9 cellular contexts compared by ENCODE assay signal in the genomic region with DNA sequence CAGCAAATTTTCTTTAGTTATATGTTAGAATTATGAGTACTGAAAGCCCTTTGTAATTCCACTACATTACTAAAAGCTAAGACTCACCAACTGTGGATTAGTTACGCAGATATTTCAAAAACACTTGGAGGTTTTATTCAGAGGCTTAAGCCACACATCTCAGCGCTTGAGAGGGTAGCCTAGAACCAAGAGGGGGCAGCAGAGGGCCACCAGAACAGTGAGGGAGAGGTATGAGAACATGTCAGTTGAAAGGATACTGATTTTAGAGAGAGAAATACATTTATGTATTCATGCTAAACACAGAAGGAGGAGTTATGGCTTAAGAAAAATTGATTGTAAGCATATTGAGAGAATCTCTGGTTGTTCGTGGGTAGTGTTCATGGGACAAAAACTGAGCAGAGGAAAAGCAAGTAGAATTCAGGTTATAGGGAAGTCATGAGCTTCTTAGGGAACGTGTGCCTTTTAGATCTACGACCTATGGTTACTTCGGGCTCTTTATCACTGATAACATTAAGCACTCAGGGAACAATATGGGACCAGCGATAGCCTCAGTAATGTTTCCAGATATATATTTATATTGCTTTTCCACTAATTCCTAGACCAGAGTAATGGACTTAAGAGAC. TPM values are rescaled to one million over a fixed set of nuclear protein-coding genes. Genes with fewer than 3 reads are reported as not detected.
DNase-seq lines count a peak whose midpoint lies in the region; ATAC-seq and TF ChIP-seq lines count a peak whose summit lies in the region.
"Had no signal": no experiment of that assay in that cellular context is flagged by ENCODE, and none has a peak within 500 bp of the region (broad histone marks: within the 10 kb centered on the region; RNA-seq: fewer than 3 reads in every experiment).

No MANE protein-coding gene starts in this region.

- H3K4me3 ChIP-seq in lower leg skin (ENCODE audit: low read depth, poor library complexity, severe bottlenecking), result no peak overlapping the region

- TF ChIP-seq POLR2A in lower leg skin (IDR thresholded peaks at IDR 0.05), result no peak

- H3K4me3 Mint-ChIP-seq in CD4-positive, alpha-beta T cell, result no peak overlapping the region
- H3K4me3 Mint-ChIP-seq: activated naive CD8-positive, alpha-beta T cell had no signal

- H3K9me3 Mint-ChIP-seq in CD4-positive, alpha-beta T cell, result peaks cover under 1% of the 10 kb centered on the region

- no peaks in the 10 kb centered on the region for H3K27me3 ChIP-seq in CD4-positive, alpha-beta T cell (ENCODE audit: control insufficient read depth, insufficient read depth, low read length)

- H3K27me3 Mint-ChIP-seq in CD4-positive, alpha-beta T cell, result peaks cover 9% of the 10 kb centered on the region

- intact Hi-C loops in CD4-positive, alpha-beta T cell (cut with DNase I, micrococcal nuclease), result loop anchor here (1.0 to 5.0 kb wide), 4 partner anchors 38 to 830 kb away; no protein-coding TSS in a partner anchor
- intact Hi-C loops in lower leg skin (cut with DNase I; ENCODE audit: low total_unique reads), result no loop called here

- CTCF ChIA-PET in CD4-positive, alpha-beta T cell (lab: Charles Lee), result interaction anchor here (0.7 to 4.6 kb wide), 10 partner anchors 11 to 347 kb away, joined by 3 to 44 read pairs (median 4); a partner anchor contains a TSS

- peaks cover 15% of the 10 kb centered on the region for H3K9me3 ChIP-seq in CD4-positive, alpha-beta T cell (ENCODE audit: control insufficient read depth, low read length)

- peak; percentile 52 to 67 (median 55) for DNase-seq in CD4-positive, alpha-beta T cell
- peak; percentile 65 for DNase-seq in NCI-H460 (ENCODE audit: extremely low read depth, low read depth)
- DNase-seq in activated CD4-positive, alpha-beta T cell treated with anti-CD3 and anti-CD28 coated beads for 24 hours (ENCODE audit: low read depth in 2 of 2), result peak; percentile 48 to 54
- peak; percentile 77 for DNase-seq in cerebellum (ENCODE audit: low spot score)
- DNase-seq in lower leg skin (ENCODE audit: low spot score in 2 of 2), result peak; percentile 61 to 89
- peak; percentile 53 for DNase-seq in stimulated activated CD8-positive, alpha-beta memory T cell treated with anti-CD3 and anti-CD28 coated beads, Interleukin-12 subunit alpha, Interleukin-12 subunit beta, amount 100 ng/mL, for 1 hour (ENCODE audit: low read depth)

- H3K27ac ChIP-seq in CD4-positive, alpha-beta T cell (ENCODE audit: low read depth, low read length), result no peak overlapping the region

- TF ChIP-seq CTCF in CD4-positive, alpha-beta T cell (IDR thresholded peaks at IDR 0.05), result peak; percentile 80
- no peak for TF ChIP-seq CTCF in lower leg skin (IDR thresholded peaks at IDR 0.05)

- no peaks in the 10 kb centered on the region for H3K36me3 Mint-ChIP-seq in CD4-positive, alpha-beta T cell (ENCODE audit: low read depth)
- H3K36me3 Mint-ChIP-seq: activated naive CD8-positive, alpha-beta T cell had no signal

- POLR2A ChIA-PET in CD4-positive, alpha-beta T cell (lab: Charles Lee), result interaction anchor here (1.3 kb wide), 1 partner anchor 38 kb away, joined by 4 read pairs; no protein-coding TSS in a partner anchor

- WGBS in lower leg skin, 2 donors, result 36 to 45% methylated on average over 7 of the region's 7 CpGs

- peak; percentile 100 for ATAC-seq in CD4-positive, alpha-beta T cell (ENCODE audit: poor library complexity)
- ATAC-seq in GM19351 (IDR thresholded peaks at IDR 0.05; ENCODE audit: unreplicated experiment) (peak; percentile 92), HG03432 (IDR thresholded peaks at IDR 0.05; ENCODE audit: unreplicated experiment) (peak; percentile 97)

- H3K27ac Mint-ChIP-seq in CD4-positive, alpha-beta T cell, result no peak overlapping the region
- H3K27ac Mint-ChIP-seq: activated naive CD8-positive, alpha-beta T cell had no signal

- peaks cover 5% of the 10 kb centered on the region for H3K4me1 Mint-ChIP-seq in CD4-positive, alpha-beta T cell (ENCODE audit: low read depth)

RNA-seq across cellular contexts. Expression of a gene that starts 20.4 kb away (rescaled TPM):
- total RNA-seq in CD4-positive, alpha-beta T cell, result 100 to 1,000 TPM; 175 to 178 TPM
- 80.1 and 94.1 TPM in 2 replicates for total RNA-seq in NCI-H460 (2014; rRNA removed; shearing (Covaris generic))
- polyA plus RNA-seq in NCI-H460 (2014; cell fraction: nucleus; rRNA removed), result 31.8 and 53.3 TPM in 2 replicates
- total RNA-seq in cerebellum (345 TPM), lower leg skin (100 to 1,000 TPM; 125 to 159 (median 134) TPM)
